Comparison of ENCODE assay signal across 18 cellular contexts in the genomic region with DNA sequence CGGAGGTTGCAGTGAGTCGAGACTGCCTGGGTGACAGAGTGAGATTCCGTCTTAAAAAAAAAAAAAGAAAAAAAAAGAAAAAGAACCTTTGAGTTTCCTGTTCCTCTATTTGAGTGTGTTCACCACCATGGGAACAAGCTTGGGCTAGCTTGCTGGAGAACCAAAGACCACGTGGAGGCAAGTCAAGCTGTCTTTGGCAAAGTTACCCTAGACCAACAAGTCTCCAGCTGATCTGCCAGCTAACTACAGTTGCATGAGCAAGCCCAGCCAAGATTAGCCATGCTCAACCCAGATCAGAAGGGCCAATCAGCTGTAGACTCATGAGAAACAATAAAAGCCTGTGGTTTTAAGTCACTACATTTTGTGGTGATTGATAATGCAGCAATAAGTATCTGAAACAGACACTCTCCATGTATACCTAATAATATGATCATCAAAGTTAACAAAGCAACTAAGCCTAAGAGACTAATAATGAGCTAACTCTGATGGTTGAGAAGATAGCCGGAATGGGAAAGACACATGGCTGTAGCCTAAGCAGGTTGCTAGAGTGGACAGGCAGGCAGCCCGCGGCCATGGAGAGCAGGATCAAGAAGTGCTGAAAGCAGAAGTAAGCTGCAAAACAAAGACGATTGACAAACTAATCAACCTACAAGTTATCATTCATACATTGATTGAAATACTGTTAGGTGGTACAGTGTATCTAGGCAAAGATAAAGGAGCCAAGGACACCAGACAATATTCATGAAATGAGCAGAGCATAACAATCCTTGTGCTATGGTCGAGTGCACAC. TPM values are rescaled to one million over a fixed set of nuclear protein-coding genes. Genes with fewer than 3 reads are reported as not detected.
"Had no signal": no experiment of that assay in that cellular context is flagged by ENCODE, and none has a peak within 500 bp of the region (broad histone marks: within the 10 kb centered on the region; RNA-seq: fewer than 3 reads in every experiment).

No MANE protein-coding gene starts in this region.

- H3K4me1 Mint-ChIP-seq: activated CD4-positive, alpha-beta T cell treated with anti-CD3 and anti-CD28 coated beads, Interleukin-2, amount 10 ng/mL, durations not matched to agents 24 days and 14 days; central memory CD8-positive, alpha-beta T cell; natural killer cell had no signal

- ATAC-seq: activated CD8-positive, alpha-beta T cell treated with anti-CD3 and anti-CD28 coated beads for 36 hours; left cardiac atrium; natural killer cell; sciatic nerve had no signal

- H3K4me3 Mint-ChIP-seq: activated CD4-positive, alpha-beta T cell treated with anti-CD3 and anti-CD28 coated beads, Interleukin-2, amount 10 ng/mL, durations not matched to agents 24 days and 14 days; activated CD8-positive, alpha-beta T cell treated with anti-CD3 and anti-CD28 coated beads for 36 hours; activated naive CD4-positive, alpha-beta T cell treated with anti-CD3 and anti-CD28 coated beads for 36 hours; activated T-cell treated with anti-CD3 and anti-CD28 coated beads, Interleukin-2, amount 50 U/mL, for 24 hours; brain; central memory CD8-positive, alpha-beta T cell; natural killer cell; type B pancreatic cell had no signal

- H3K36me3 ChIP-seq: colonic mucosa, stomach had no signal

- H3K27me3 ChIP-seq: colonic mucosa, stomach had no signal

- H3K4me1 ChIP-seq: colonic mucosa, parathyroid adenoma, stomach had no signal

- H3K27me3 Mint-ChIP-seq: activated T-cell treated with anti-CD3 and anti-CD28 coated beads, Interleukin-2, amount 50 U/mL, for 24 hours; type B pancreatic cell had no signal

- H3K4me3 ChIP-seq: colonic mucosa, smooth muscle cell, stomach had no signal

- H3K27ac Mint-ChIP-seq: activated CD4-positive, alpha-beta T cell treated with anti-CD3 and anti-CD28 coated beads, Interleukin-2, amount 10 ng/mL, durations not matched to agents 24 days and 14 days; activated CD8-positive, alpha-beta T cell treated with anti-CD3 and anti-CD28 coated beads for 36 hours; activated naive CD4-positive, alpha-beta T cell treated with anti-CD3 and anti-CD28 coated beads for 36 hours; activated T-cell treated with anti-CD3 and anti-CD28 coated beads, Interleukin-2, amount 50 U/mL, for 24 hours; activated T-helper 2 cell treated with anti-CD3 and anti-CD28 coated beads, Interferon-gamma antibody, Interleukin-2, Interleukin-4, amounts not matched to agents 10 μg/mL and 5 μg/mL and 100 μg/mL, durations not matched to agents 14 hours and 24 hours and 36 hours; brain; natural killer cell; type B pancreatic cell had no signal

- H3K9me3 Mint-ChIP-seq: activated CD4-positive, alpha-beta T cell treated with anti-CD3 and anti-CD28 coated beads, Interleukin-2, amount 10 ng/mL, durations not matched to agents 24 days and 14 days; activated CD8-positive, alpha-beta T cell treated with anti-CD3 and anti-CD28 coated beads for 36 hours; activated naive CD4-positive, alpha-beta T cell treated with anti-CD3 and anti-CD28 coated beads for 36 hours; activated T-cell treated with anti-CD3 and anti-CD28 coated beads, Interleukin-2, amount 50 U/mL, for 24 hours; activated T-helper 2 cell treated with anti-CD3 and anti-CD28 coated beads, Interferon-gamma antibody, Interleukin-2, Interleukin-4, amounts not matched to agents 10 μg/mL and 5 μg/mL and 100 μg/mL, durations not matched to agents 14 hours and 24 hours and 36 hours; brain; central memory CD8-positive, alpha-beta T cell; natural killer cell; type B pancreatic cell had no signal

- DNase-seq: activated CD4-positive, alpha-beta T cell treated with anti-CD3 and anti-CD28 coated beads, Interleukin-2, amount 10 ng/mL, durations not matched to agents 24 days and 14 days; activated CD8-positive, alpha-beta T cell treated with anti-CD3 and anti-CD28 coated beads for 36 hours; activated naive CD4-positive, alpha-beta T cell treated with anti-CD3 and anti-CD28 coated beads for 36 hours; activated T-cell treated with anti-CD3 and anti-CD28 coated beads, Interleukin-2, amount 50 U/mL, for 24 hours; colonic mucosa; left cardiac atrium; natural killer cell; stimulated activated CD4-positive, alpha-beta T cell treated with anti-CD3 and anti-CD28 coated beads, Interleukin-4, amount 100 ng/mL, for 1 hour; stomach; T1000 had no signal

- H3K9me3 ChIP-seq: colonic mucosa, stomach had no signal

- H3K27ac ChIP-seq: colonic mucosa, parathyroid adenoma, stomach had no signal

- H3K36me3 Mint-ChIP-seq: brain, natural killer cell, type B pancreatic cell had no signal

RNA-seq across cellular contexts. Expression of gene SLN, which starts 29.5 kb away (rescaled TPM):
- total RNA-seq: activated CD4-positive, alpha-beta T cell treated with anti-CD3 and anti-CD28 coated beads, Interleukin-2, amount 10 ng/mL, durations not matched to agents 24 days and 14 days; activated CD8-positive, alpha-beta T cell treated with anti-CD3 and anti-CD28 coated beads for 36 hours; activated naive CD4-positive, alpha-beta T cell treated with anti-CD3 and anti-CD28 coated beads for 36 hours; activated T-helper 2 cell treated with anti-CD3 and anti-CD28 coated beads, Interferon-gamma antibody, Interleukin-2, Interleukin-4, amounts not matched to agents 10 μg/mL and 5 μg/mL and 100 μg/mL, durations not matched to agents 14 hours and 24 hours and 36 hours; colonic mucosa; mesenteric fat pad; natural killer cell; sciatic nerve; smooth muscle cell; stomach had no signal
